In the genomic region with DNA sequence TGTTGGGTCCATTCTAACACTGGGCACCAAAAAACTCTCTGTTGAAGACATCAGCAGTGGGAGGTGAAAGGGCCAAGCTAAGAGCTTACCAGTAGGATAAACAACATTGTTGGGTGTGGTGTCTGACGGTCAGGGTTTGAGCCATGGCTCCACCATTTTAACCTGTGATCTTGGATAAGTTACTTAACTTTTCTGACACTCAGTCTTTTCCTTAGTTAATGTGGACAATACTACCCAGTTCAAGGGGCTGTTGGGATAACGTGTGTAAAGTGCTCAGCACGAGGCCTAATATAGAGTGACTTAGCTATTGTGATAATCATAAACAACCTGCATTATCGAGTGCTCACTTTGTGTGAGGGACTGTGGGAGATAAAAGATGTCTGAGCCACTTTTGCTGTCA, we compare ENCODE assay signal across 21 cellular contexts. TPM values are rescaled to one million over a fixed set of nuclear protein-coding genes. Genes with fewer than 3 reads are reported as not detected.
"Had no signal": no experiment of that assay in that cellular context is flagged by ENCODE, and none has a peak within 500 bp of the region (broad histone marks: within the 10 kb centered on the region; RNA-seq: fewer than 3 reads in every experiment).

No MANE protein-coding gene starts in this region.

- H3K27me3 Mint-ChIP-seq: activated CD4-positive, alpha-beta T cell treated with anti-CD3 and anti-CD28 coated beads, Interleukin-2, amount 10 ng/mL, durations not matched to agents 7 days and 5 days; activated naive CD8-positive, alpha-beta T cell treated with anti-CD3 and anti-CD28 coated beads, Interleukin-2, amount 10 ng/mL, durations not matched to agents 7 days and 5 days; naive B cell; stimulated activated naive CD8-positive, alpha-beta T cell treated with anti-CD3 and anti-CD28 coated beads, Interleukin-15, Interleukin-2, amounts not matched to agents 100 ng/mL and 50 ng/mL, for 24 hours had no signal

- H3K9me3 ChIP-seq: esophagus squamous epithelium, mucosa of descending colon, neutrophil, pancreas, suprapubic skin, transverse colon had no signal

- H3K9me3 Mint-ChIP-seq: activated naive CD8-positive, alpha-beta T cell treated with anti-CD3 and anti-CD28 coated beads, Interleukin-2, amount 10 ng/mL, durations not matched to agents 7 days and 5 days; naive B cell; stimulated activated naive CD8-positive, alpha-beta T cell treated with anti-CD3 and anti-CD28 coated beads, Interleukin-15, Interleukin-2, amounts not matched to agents 100 ng/mL and 50 ng/mL, for 24 hours had no signal

- H3K4me1 ChIP-seq: esophagus squamous epithelium, pancreas, suprapubic skin had no signal

- H3K4me3 Mint-ChIP-seq: activated CD4-positive, alpha-beta T cell treated with anti-CD3 and anti-CD28 coated beads, Interleukin-2, amount 10 ng/mL, durations not matched to agents 7 days and 5 days; activated naive CD8-positive, alpha-beta T cell treated with anti-CD3 and anti-CD28 coated beads, Interleukin-2, amount 10 ng/mL, durations not matched to agents 7 days and 5 days; stimulated activated naive CD8-positive, alpha-beta T cell treated with anti-CD3 and anti-CD28 coated beads, Interleukin-15, Interleukin-2, amounts not matched to agents 100 ng/mL and 50 ng/mL, for 24 hours had no signal

- ATAC-seq: mucosa of descending colon, pancreas had no signal

- H3K27me3 ChIP-seq: cardiac muscle cell, esophagus squamous epithelium, neutrophil, pancreas, suprapubic skin, transverse colon had no signal

- H3K27ac ChIP-seq: cardiac muscle cell, esophagus squamous epithelium, neutrophil, pancreas, suprapubic skin, transverse colon had no signal

- DNase-seq: activated CD4-positive, alpha-beta T cell treated with anti-CD3 and anti-CD28 coated beads, Interleukin-2, amount 10 ng/mL, durations not matched to agents 7 days and 5 days; activated CD4-positive, CD25-positive, alpha-beta regulatory T cell; activated naive CD4-positive, alpha-beta T cell treated with Interleukin-2 at 50 U/mL for 16 hours; activated T-cell treated with anti-CD3 and anti-CD28 coated beads for 4 hours; amygdala; dermis blood vessel endothelial cell; effector memory CD4-positive, alpha-beta T cell; esophagus squamous epithelium; mesenchymal stem cell; mucosa of descending colon; naive B cell; pancreas; T-helper 9 cell; transverse colon had no signal

- H3K4me3 ChIP-seq: cardiac muscle cell, esophagus squamous epithelium, mucosa of descending colon, pancreas, suprapubic skin, transverse colon had no signal

- H3K36me3 ChIP-seq: pancreas, transverse colon had no signal

RNA-seq across cellular contexts. Expression of gene DNAJB13, which starts 52.0 kb away (rescaled TPM):
- total RNA-seq: chondrocyte, dermis blood vessel endothelial cell, esophagus squamous epithelium, mucosa of descending colon, suprapubic skin, transverse colon had no signal
- polyA plus RNA-seq: cardiac muscle cell, liver had no signal
